Comparison of ENCODE assay signal across 31 cellular contexts in the genomic region with DNA sequence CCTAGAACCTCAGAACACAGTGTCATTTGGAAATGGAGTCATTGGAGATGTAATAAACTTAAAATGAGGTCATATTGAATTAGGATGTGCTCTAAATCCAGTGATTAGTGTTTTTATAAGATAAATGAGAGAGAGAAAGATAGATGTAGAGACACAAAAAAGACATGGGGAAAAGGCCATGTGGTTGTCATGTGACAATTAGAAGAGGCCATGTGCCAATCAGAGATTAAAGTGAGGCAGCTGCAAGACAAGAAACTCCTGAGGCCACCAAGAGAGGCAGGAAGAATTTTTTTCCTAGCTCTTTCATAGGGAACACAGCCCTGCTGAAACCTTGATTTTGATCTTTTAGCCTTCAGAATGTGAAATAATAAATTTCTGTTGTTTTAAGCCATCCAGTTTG.
"Had no signal": no experiment of that assay in that cellular context is flagged by ENCODE, and none has a peak within 500 bp of the region (broad histone marks: within the 10 kb centered on the region; RNA-seq: fewer than 3 reads in every experiment).

No MANE protein-coding gene starts in this region.

- H3K4me3 ChIP-seq: neural progenitor cell, ovary, psoas muscle, skin epidermis, smooth muscle cell, spleen, suprapubic skin, testis, tibial artery, transverse colon, upper lobe of right lung, uterus had no signal

- H3K36me3 Mint-ChIP-seq: natural killer cell; neural progenitor cell; stimulated activated memory B cell treated with anti-CD40 and anti-IgM and Interleukin-4, amounts not matched to agents 10 μg/mL and 1 μg/mL and 100 μg/mL, for 72 hours; type B pancreatic cell had no signal

- H3K4me3 Mint-ChIP-seq: natural killer cell; nephron; neural progenitor cell; stimulated activated memory B cell treated with anti-CD40 and anti-IgM and Interleukin-4, amounts not matched to agents 10 μg/mL and 1 μg/mL and 100 μg/mL, for 72 hours; stimulated activated naive CD8-positive, alpha-beta T cell treated with anti-CD3 and anti-CD28 coated beads, Interleukin-15, amount 100 ng/mL, for 72 hours; type B pancreatic cell had no signal

- ATAC-seq: natural killer cell; psoas muscle; right cardiac atrium; sciatic nerve; stimulated activated memory B cell treated with anti-CD40 and anti-IgM and Interleukin-4, amounts not matched to agents 10 μg/mL and 1 μg/mL and 100 μg/mL, for 72 hours; stimulated activated naive CD8-positive, alpha-beta T cell treated with anti-CD3 and anti-CD28 coated beads, Interleukin-15, amount 100 ng/mL, for 72 hours; stimulated activated naive CD8-positive, alpha-beta T cell treated with anti-CD3 and anti-CD28 coated beads, Interleukin-15, Interleukin-2, amounts not matched to agents 100 U/mL and 50 U/mL, for 24 hours; upper lobe of right lung had no signal

- H3K9me3 Mint-ChIP-seq: nephron; neural progenitor cell; stimulated activated memory B cell treated with anti-CD40 and anti-IgM and Interleukin-4, amounts not matched to agents 10 μg/mL and 1 μg/mL and 100 μg/mL, for 72 hours; type B pancreatic cell had no signal

- H3K27me3 Mint-ChIP-seq: progenitor cell of endocrine pancreas; stimulated activated memory B cell treated with anti-CD40 and anti-IgM and Interleukin-4, amounts not matched to agents 10 μg/mL and 1 μg/mL and 100 μg/mL, for 72 hours; stimulated activated naive CD8-positive, alpha-beta T cell treated with anti-CD3 and anti-CD28 coated beads, Interleukin-15, amount 100 ng/mL, for 72 hours; type B pancreatic cell had no signal

- H3K36me3 ChIP-seq: neural progenitor cell, ovary, spleen, suprapubic skin, tibial artery, transverse colon, upper lobe of right lung, uterus had no signal

- H2AFZ ChIP-seq: neural progenitor cell, parathyroid adenoma had no signal

- H3K27me3 ChIP-seq: neural progenitor cell, ovary, spleen, suprapubic skin, testis, tibial artery, transverse colon, upper lobe of right lung, uterus had no signal

- DNase-seq: natural killer cell; occipital lobe; ovary; posterior cingulate gyrus; psoas muscle; right cardiac atrium; spleen; stimulated activated CD4-positive, alpha-beta T cell treated with anti-CD3 and anti-CD28 coated beads, Interleukin-12 subunit alpha, Interleukin-12 subunit beta, amount 100 ng/mL, for 4 hours; stimulated activated CD4-positive, alpha-beta T cell treated with anti-CD3 and anti-CD28 coated beads, Interleukin-1b, Interleukin-23, amount 100 ng/mL, for 48 hours; stimulated activated CD4-positive, alpha-beta T cell treated with anti-CD3 and anti-CD28 coated beads, Interleukin-4, amount 100 ng/mL, for 1 hour; stimulated activated CD4-positive, alpha-beta T cell treated with anti-CD3 and anti-CD28 coated beads, Interleukin-4, amount 100 ng/mL, for 4 hours; stimulated activated CD8-positive, alpha-beta memory T cell treated with anti-CD3 and anti-CD28 coated beads, Interleukin-4, amount 100 ng/mL, for 48 hours; stimulated activated naive CD4-positive, alpha-beta T cell; stimulated activated naive CD8-positive, alpha-beta T cell treated with anti-CD3 and anti-CD28 coated beads, Interleukin-15, amount 100 ng/mL, for 72 hours; stimulated activated naive CD8-positive, alpha-beta T cell treated with anti-CD3 and anti-CD28 coated beads, Interleukin-15, Interleukin-2, amounts not matched to agents 100 U/mL and 50 U/mL, for 24 hours; substantia nigra; testis; tibial artery; transverse colon; upper lobe of right lung; uterus had no signal

- H3K27ac Mint-ChIP-seq: natural killer cell; nephron; neural progenitor cell; progenitor cell of endocrine pancreas; stimulated activated memory B cell treated with anti-CD40 and anti-IgM and Interleukin-4, amounts not matched to agents 10 μg/mL and 1 μg/mL and 100 μg/mL, for 72 hours; type B pancreatic cell had no signal

- H3K27ac ChIP-seq: neural progenitor cell, ovary, parathyroid adenoma, psoas muscle, skin epidermis, spleen, suprapubic skin, testis, tibial artery, transverse colon, upper lobe of right lung, uterus had no signal

- H3K4me1 Mint-ChIP-seq: natural killer cell; neural progenitor cell; stimulated activated memory B cell treated with anti-CD40 and anti-IgM and Interleukin-4, amounts not matched to agents 10 μg/mL and 1 μg/mL and 100 μg/mL, for 72 hours; stimulated activated naive CD8-positive, alpha-beta T cell treated with anti-CD3 and anti-CD28 coated beads, Interleukin-15, amount 100 ng/mL, for 72 hours had no signal

- H3K4me2 ChIP-seq: neural progenitor cell, smooth muscle cell had no signal

- H3K9me3 ChIP-seq: ovary, psoas muscle, spleen, suprapubic skin, testis, tibial artery, transverse colon, upper lobe of right lung, uterus had no signal

- H3K79me2 ChIP-seq: parathyroid adenoma had no signal

- H3K4me1 ChIP-seq: neural progenitor cell, parathyroid adenoma, psoas muscle, spleen, suprapubic skin, testis, tibial artery, transverse colon, upper lobe of right lung, uterus had no signal
